11 cellular contexts compared by ENCODE assay signal in the genomic region with DNA sequence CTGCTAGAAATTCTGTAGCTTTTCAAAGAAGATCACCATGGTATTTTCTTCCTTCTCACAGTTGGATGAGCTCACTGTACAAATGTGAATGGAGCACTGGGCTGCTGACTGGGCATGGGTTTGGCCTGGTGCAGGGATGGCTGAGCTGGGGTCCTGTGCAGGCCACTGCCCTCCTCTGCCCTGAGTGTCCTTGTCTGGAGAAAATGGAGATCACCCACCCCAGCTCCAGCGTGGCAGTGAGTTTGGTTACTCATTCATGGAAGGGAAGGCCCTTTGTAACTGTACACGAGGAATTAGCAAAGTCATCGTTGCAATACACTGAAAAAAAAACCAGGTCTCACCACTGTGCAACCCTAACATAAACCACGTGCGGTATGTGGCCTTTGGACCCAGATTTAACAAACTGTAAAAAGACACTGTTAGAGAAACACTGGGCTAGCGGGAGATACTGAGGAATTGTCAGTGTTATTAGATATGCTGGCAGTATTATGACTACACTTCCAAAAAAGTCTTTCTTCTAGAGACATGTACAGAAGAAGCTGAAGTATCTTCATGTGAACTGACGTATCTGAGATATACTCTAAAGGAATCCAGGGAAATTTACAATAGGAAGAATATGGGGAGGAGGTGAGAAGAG. TPM values are rescaled to one million over a fixed set of nuclear protein-coding genes. Genes with fewer than 3 reads are reported as not detected.
DNase-seq lines count a peak whose midpoint lies in the region; ATAC-seq, FAIRE-seq and TF ChIP-seq lines count a peak whose summit lies in the region.
"Had no signal": no experiment of that assay in that cellular context is flagged by ENCODE, and none has a peak within 500 bp of the region (broad histone marks: within the 10 kb centered on the region; RNA-seq: fewer than 3 reads in every experiment).

No MANE protein-coding gene starts in this region.

- ATAC-seq in activated CD8-positive, alpha-beta T cell treated with anti-CD3 and anti-CD28 coated beads, Interleukin-2, amount 10 ng/mL, durations not matched to agents 7 days and 5 days = no peak
- no peak for ATAC-seq in activated CD8-positive, alpha-beta T cell treated with anti-CD3 and anti-CD28 coated beads for 36 hours

- no peaks in the 10 kb centered on the region for H3K9me2 ChIP-seq in hepatocyte (replicated peaks; ENCODE audit: insufficient read depth)

- H3K4me1 ChIP-seq in hepatocyte (ENCODE audit: insufficient read depth) (peaks cover 28% of the 10 kb centered on the region), small intestine (ENCODE audit: control insufficient read depth in 2 of 2, insufficient read depth in 1 of 2, low read depth in 1 of 2, low read length in 1 of 2) (peaks cover 4 to 12% of the 10 kb centered on the region in 2 donors)

- CTCF ChIA-PET in activated CD8-positive, alpha-beta T cell treated with anti-CD3 and anti-CD28 coated beads, Interleukin-2, amount 10 ng/mL, durations not matched to agents 7 days and 5 days (lab: Charles Lee) = interaction anchor here (0.6 to 3.2 kb wide), 12 partner anchors 13 to 219 kb away, joined by 3 to 12 read pairs (median 3); partner anchors contain the start of gene TBC1D14
- CTCF ChIA-PET in activated CD8-positive, alpha-beta T cell treated with anti-CD3 and anti-CD28 coated beads for 36 hours (lab: Charles Lee) = interaction anchor here (0.8 to 2.3 kb wide), 6 partner anchors 20 to 208 kb away, joined by 3 to 14 read pairs (median 3); no protein-coding TSS in a partner anchor

- H3K36me3 ChIP-seq in hepatocyte (replicated peaks; ENCODE audit: insufficient read depth, low read depth) (no peaks in the 10 kb centered on the region), small intestine (ENCODE audit: control insufficient read depth in 2 of 2, insufficient read depth in 2 of 2, low read length in 2 of 2) (no peaks in the 10 kb centered on the region)

- no peaks in the 10 kb centered on the region for H3K27me3 Mint-ChIP-seq in activated CD8-positive, alpha-beta T cell treated with anti-CD3 and anti-CD28 coated beads, Interleukin-2, amount 10 ng/mL, durations not matched to agents 7 days and 5 days (ENCODE audit: low read depth)
- H3K27me3 Mint-ChIP-seq in activated CD8-positive, alpha-beta T cell treated with anti-CD3 and anti-CD28 coated beads for 36 hours = no peaks in the 10 kb centered on the region
- H3K27me3 Mint-ChIP-seq in T-helper 1 cell treated with Interleukin-12 subunit alpha and Interleukin-12 subunit beta and Interleukin-4 antibody, amounts not matched to agents 30 μg/mL and 1 μg/mL, for 36 hours (ENCODE audit: low read depth) = no peaks in the 10 kb centered on the region

- TF ChIP-seq CTCF in activated CD8-positive, alpha-beta T cell treated with anti-CD3 and anti-CD28 coated beads for 36 hours (IDR thresholded peaks at IDR 0.05) = no peak
- no peak for TF ChIP-seq CTCF in hepatocyte (IDR thresholded peaks at IDR 0.05; ENCODE audit: poor library complexity)

- H3K4me1 Mint-ChIP-seq in activated CD8-positive, alpha-beta T cell treated with anti-CD3 and anti-CD28 coated beads, Interleukin-2, amount 10 ng/mL, durations not matched to agents 7 days and 5 days (ENCODE audit: low read depth) = peaks cover 42% of the 10 kb centered on the region
- H3K4me1 Mint-ChIP-seq in activated CD8-positive, alpha-beta T cell treated with anti-CD3 and anti-CD28 coated beads for 36 hours (ENCODE audit: low read depth) = peaks cover 23% of the 10 kb centered on the region
- H3K4me1 Mint-ChIP-seq in T-helper 1 cell treated with Interleukin-12 subunit alpha and Interleukin-12 subunit beta and Interleukin-4 antibody, amounts not matched to agents 30 μg/mL and 1 μg/mL, for 36 hours (ENCODE audit: low read depth) = peaks cover 33% of the 10 kb centered on the region

- no peak overlapping the region for H2AFZ ChIP-seq in hepatocyte

- H4K20me1 ChIP-seq in hepatocyte (ENCODE audit: insufficient read depth, poor library complexity, severe bottlenecking) = no peaks in the 10 kb centered on the region

- H3K9me3 Mint-ChIP-seq in activated CD8-positive, alpha-beta T cell treated with anti-CD3 and anti-CD28 coated beads, Interleukin-2, amount 10 ng/mL, durations not matched to agents 7 days and 5 days (ENCODE audit: insufficient read depth) = peaks cover 7% of the 10 kb centered on the region
- H3K9me3 Mint-ChIP-seq in activated CD8-positive, alpha-beta T cell treated with anti-CD3 and anti-CD28 coated beads for 36 hours = peaks cover 12% of the 10 kb centered on the region
- peaks cover 22% of the 10 kb centered on the region for H3K9me3 Mint-ChIP-seq in T-helper 1 cell treated with Interleukin-12 subunit alpha and Interleukin-12 subunit beta and Interleukin-4 antibody, amounts not matched to agents 30 μg/mL and 1 μg/mL, for 36 hours

- FAIRE-seq in small intestine (lab: Jason Lieb, UNC) = no peak

- DNase-seq in activated CD8-positive, alpha-beta T cell treated with anti-CD3 and anti-CD28 coated beads, Interleukin-2, amount 10 ng/mL, durations not matched to agents 7 days and 5 days = no peak
- no peak for DNase-seq in activated CD8-positive, alpha-beta T cell treated with anti-CD3 and anti-CD28 coated beads for 36 hours
- peak; percentile 82 for DNase-seq in hepatocyte (ENCODE audit: low spot score)
- DNase-seq in small intestine = peak; percentile 96
- DNase-seq in activated CD4-positive, alpha-beta T cell treated with anti-CD3 and anti-CD28 coated beads for 48 hours = no peak
- no peak for DNase-seq in stimulated activated CD4-positive, alpha-beta T cell treated with anti-CD3 and anti-CD28 coated beads, Interleukin-2, amount 100 ng/mL, for 24 hours
- DNase-seq in NCI-H2227 treated with DMSO at 0.1 percent for 48 hours (lab: John Stamatoyannopoulos, UW) = no peak
- DNase-seq: activated CD4-positive, alpha-beta T cell treated with anti-CD3 and anti-CD28 coated beads for 4 hours; glutamatergic neuron; MM.1S had no signal

- H3K27me3 ChIP-seq in hepatocyte = no peaks in the 10 kb centered on the region
- H3K27me3 ChIP-seq in small intestine (ENCODE audit: control insufficient read depth in 2 of 2, insufficient read depth in 2 of 2, low read length in 2 of 2) = no peaks in the 10 kb centered on the region

- H3K9me3 ChIP-seq in hepatocyte (ENCODE audit: low read depth) (no peaks in the 10 kb centered on the region), small intestine (ENCODE audit: control insufficient read depth, low read depth) (no peaks in the 10 kb centered on the region)

- no peaks in the 10 kb centered on the region for H3K79me2 ChIP-seq in hepatocyte

- intact Hi-C loops in activated CD8-positive, alpha-beta T cell treated with anti-CD3 and anti-CD28 coated beads for 36 hours (cut with micrococcal nuclease) = no loop called here

- H3K4me3 ChIP-seq in hepatocyte (no peak overlapping the region), small intestine (ENCODE audit: low read depth in 1 of 2, low read length in 2 of 2) (no peak overlapping the region)

- peaks cover 14% of the 10 kb centered on the region for H3K36me3 Mint-ChIP-seq in activated CD8-positive, alpha-beta T cell treated with anti-CD3 and anti-CD28 coated beads, Interleukin-2, amount 10 ng/mL, durations not matched to agents 7 days and 5 days (ENCODE audit: low read depth)
- peaks cover 10% of the 10 kb centered on the region for H3K36me3 Mint-ChIP-seq in activated CD8-positive, alpha-beta T cell treated with anti-CD3 and anti-CD28 coated beads for 36 hours (ENCODE audit: low read depth)
- H3K36me3 Mint-ChIP-seq in T-helper 1 cell treated with Interleukin-12 subunit alpha and Interleukin-12 subunit beta and Interleukin-4 antibody, amounts not matched to agents 30 μg/mL and 1 μg/mL, for 36 hours (ENCODE audit: low read depth) = peaks cover 21% of the 10 kb centered on the region

- 26% methylated on average over 7 of the region's 7 CpGs for WGBS in hepatocyte (ENCODE audit: low lambda C conversion rate, missing lambda C conversion rate)
- WGBS in small intestine, 3 donors = 7 to 49% (median 23%) methylated on average over 7 of the region's 7 CpGs

- H3K27ac ChIP-seq in hepatocyte (peak overlapping the region; percentile 78), small intestine (ENCODE audit: low read depth in 1 of 2, low read length in 1 of 2) (peak overlapping the region; percentile 73 to 90)

- no peak overlapping the region for H3K4me3 Mint-ChIP-seq in activated CD8-positive, alpha-beta T cell treated with anti-CD3 and anti-CD28 coated beads, Interleukin-2, amount 10 ng/mL, durations not matched to agents 7 days and 5 days
- no peak overlapping the region for H3K4me3 Mint-ChIP-seq in activated CD8-positive, alpha-beta T cell treated with anti-CD3 and anti-CD28 coated beads for 36 hours
- H3K4me3 Mint-ChIP-seq in T-helper 1 cell treated with Interleukin-12 subunit alpha and Interleukin-12 subunit beta and Interleukin-4 antibody, amounts not matched to agents 30 μg/mL and 1 μg/mL, for 36 hours = peak overlapping the region; percentile 4

- POLR2A ChIA-PET in activated CD8-positive, alpha-beta T cell treated with anti-CD3 and anti-CD28 coated beads, Interleukin-2, amount 10 ng/mL, durations not matched to agents 7 days and 5 days (lab: Charles Lee) = interaction anchor here (1.3 to 4.7 kb wide), 5 partner anchors 13 to 175 kb away, joined by 3 to 36 read pairs (median 4); partner anchors contain the start of genes GRPEL1 and TBC1D14
- POLR2A ChIA-PET in activated CD8-positive, alpha-beta T cell treated with anti-CD3 and anti-CD28 coated beads for 36 hours (lab: Charles Lee) = interaction anchor here (0.7 to 1.0 kb wide), 2 partner anchors 89 to 220 kb away, joined by 3 read pairs; a partner anchor contains a TSS

- peak overlapping the region; percentile 50 for H3K27ac Mint-ChIP-seq in activated CD8-positive, alpha-beta T cell treated with anti-CD3 and anti-CD28 coated beads, Interleukin-2, amount 10 ng/mL, durations not matched to agents 7 days and 5 days
- no peak overlapping the region for H3K27ac Mint-ChIP-seq in activated CD8-positive, alpha-beta T cell treated with anti-CD3 and anti-CD28 coated beads for 36 hours
- peak overlapping the region; percentile 94 for H3K27ac Mint-ChIP-seq in T-helper 1 cell treated with Interleukin-12 subunit alpha and Interleukin-12 subunit beta and Interleukin-4 antibody, amounts not matched to agents 30 μg/mL and 1 μg/mL, for 36 hours

- H3K4me2 ChIP-seq in hepatocyte = no peak overlapping the region

RNA-seq across cellular contexts. Expression of gene TBC1D14, which starts 16.1 kb away (rescaled TPM):
- total RNA-seq in activated CD8-positive, alpha-beta T cell treated with anti-CD3 and anti-CD28 coated beads, Interleukin-2, amount 10 ng/mL, durations not matched to agents 7 days and 5 days = 10 to 100 TPM; 39.4 to 39.8 TPM
- 10 to 100 TPM; 34.7 to 36.3 TPM for total RNA-seq in activated CD8-positive, alpha-beta T cell treated with anti-CD3 and anti-CD28 coated beads for 36 hours
- total RNA-seq in hepatocyte = 46.1 and 50.8 TPM in 2 replicates
- polyA plus RNA-seq in hepatocyte (26.5 and 33.6 TPM in 2 replicates), small intestine (10 to 100 TPM; 16.8 to 31.5 (median 18.9) TPM)

Comparison
In these comparisons a context has a peak if more than half of its experiments do, and no peak if none do; other contexts are left out.
1. DNase-seq: peak in hepatocyte (single experiment) and small intestine (single experiment); none in activated CD8-positive, alpha-beta T cell treated with anti-CD3 and anti-CD28 coated beads, Interleukin-2, amount 10 ng/mL, durations not matched to agents 7 days and 5 days (single experiment), activated CD8-positive, alpha-beta T cell treated with anti-CD3 and anti-CD28 coated beads for 36 hours (single experiment), activated CD4-positive, alpha-beta T cell treated with anti-CD3 and anti-CD28 coated beads for 48 hours (single experiment), stimulated activated CD4-positive, alpha-beta T cell treated with anti-CD3 and anti-CD28 coated beads, Interleukin-2, amount 100 ng/mL, for 24 hours (0 of 2) and NCI-H2227 treated with DMSO at 0.1 percent for 48 hours (single experiment).